In the genomic region with DNA sequence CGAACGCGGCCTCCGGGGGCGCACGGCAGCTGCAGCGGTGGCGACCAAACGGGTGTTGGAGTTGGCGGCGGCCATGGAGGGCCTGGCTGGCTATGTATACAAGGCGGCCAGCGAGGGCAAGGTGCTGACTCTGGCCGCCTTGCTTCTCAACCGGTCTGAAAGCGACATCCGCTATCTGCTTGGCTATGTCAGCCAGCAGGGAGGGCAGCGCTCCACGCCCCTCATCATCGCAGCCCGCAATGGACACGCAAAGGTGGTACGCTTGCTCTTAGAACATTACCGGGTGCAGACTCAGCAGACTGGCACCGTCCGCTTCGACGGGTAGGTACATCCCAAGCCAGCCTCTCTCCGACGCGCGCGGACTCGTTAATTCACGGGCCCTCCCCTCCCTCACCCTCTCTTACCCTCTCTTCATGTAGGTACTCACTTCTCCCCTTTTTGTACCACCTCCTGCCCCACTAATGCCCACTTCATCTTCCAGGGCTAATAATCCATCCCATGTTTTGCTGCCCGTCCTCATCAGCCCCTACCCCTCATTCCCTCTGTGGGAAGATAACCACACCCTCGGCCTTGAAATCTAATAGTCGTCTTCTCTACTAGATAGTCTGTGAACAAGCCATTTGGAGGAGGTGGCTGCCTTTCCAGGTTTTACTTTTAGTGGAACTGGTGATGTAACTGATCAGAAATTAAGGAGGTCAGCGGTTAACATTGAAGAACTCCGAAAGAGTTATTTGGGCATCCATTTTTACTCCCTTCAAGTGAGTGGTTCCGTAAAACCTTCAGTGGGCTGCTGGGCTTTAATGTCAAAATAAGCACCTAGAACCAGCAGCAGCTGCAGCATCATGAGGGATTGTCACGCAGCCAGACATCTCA, we compare ENCODE assay signal across 8 cellular contexts. TPM values are rescaled to one million over a fixed set of nuclear protein-coding genes. Genes with fewer than 3 reads are reported as not detected.
DNase-seq lines count a peak whose midpoint lies in the region; ATAC-seq and TF ChIP-seq lines count a peak whose summit lies in the region.

No MANE protein-coding gene starts in this region.

- H3K4me3 ChIP-seq in prostate gland = peak overlapping the region; percentile 85 to 95

- peak overlapping the region; percentile 97 to 98 for H3K27ac ChIP-seq in prostate gland

- under 1% methylated on average over 31 of the region's 42 CpGs for WGBS in prostate gland

- intact Hi-C loops in CD14-positive monocyte (cut with micrococcal nuclease) = no loop called here
- intact Hi-C loops in prostate gland (cut with DNase I) = loop anchor here (5.0 kb wide), 1 partner anchor 539 kb away; no protein-coding TSS in a partner anchor

- DNase-seq in CD14-positive monocyte (ENCODE audit: low spot score) (no peak), NCI-H1105 treated with DMSO at 0.1 percent for 48 hours (lab: John Stamatoyannopoulos, UW) (peak; percentile 71), foreskin melanocyte (peak; percentile 65), prostate gland (ENCODE audit: low spot score) (peak; percentile 30), DMS153 treated with DMSO at 0.1 percent for 48 hours (lab: John Stamatoyannopoulos, UW; ENCODE audit: unreplicated experiment) (no peak), UCSD-AML1 (lab: John Stamatoyannopoulos, UW; ENCODE audit: unreplicated experiment) (no peak)
- DNase-seq in activated T-cell treated with anti-CD3 and anti-CD28 coated beads, Interleukin-2, amount 50 U/mL, for 4 hours = peak; percentile 65

- TF ChIP-seq CTCF in CD14-positive monocyte (IDR thresholded peaks at IDR 0.05) (peak; percentile 51), prostate gland (IDR thresholded peaks at IDR 0.05) (peak in 1 of 4 experiments; percentile 40)

- peaks cover 3% of the 10 kb centered on the region for H3K4me1 ChIP-seq in prostate gland (replicated peaks)

- H3K27me3 ChIP-seq in prostate gland (replicated peaks; ENCODE audit: insufficient read depth) = no peaks in the 10 kb centered on the region

- H3K4me3 Mint-ChIP-seq in CD14-positive monocyte = peak overlapping the region; percentile 91 to 98
- peak overlapping the region; percentile 99 for H3K4me3 Mint-ChIP-seq in activated T-cell treated with anti-CD3 and anti-CD28 coated beads, Interleukin-2, amount 50 U/mL, for 4 hours

- TF ChIP-seq POLR2A in prostate gland (IDR thresholded peaks at IDR 0.05) = no peak

- no peaks in the 10 kb centered on the region for H3K9me3 Mint-ChIP-seq in CD14-positive monocyte
- H3K9me3 Mint-ChIP-seq in activated T-cell treated with anti-CD3 and anti-CD28 coated beads, Interleukin-2, amount 50 U/mL, for 4 hours = no peaks in the 10 kb centered on the region

- peak overlapping the region; percentile 87 to 96 (median 96) for H3K27ac Mint-ChIP-seq in CD14-positive monocyte

- H3K4me1 Mint-ChIP-seq in CD14-positive monocyte = peaks cover 52% of the 10 kb centered on the region
- peaks cover 51% of the 10 kb centered on the region for H3K4me1 Mint-ChIP-seq in activated T-cell treated with anti-CD3 and anti-CD28 coated beads, Interleukin-2, amount 50 U/mL, for 4 hours (ENCODE audit: low read depth)

- no peaks in the 10 kb centered on the region for H3K27me3 Mint-ChIP-seq in CD14-positive monocyte (ENCODE audit: low read depth in 3 of 3)
- no peaks in the 10 kb centered on the region for H3K27me3 Mint-ChIP-seq in activated T-cell treated with anti-CD3 and anti-CD28 coated beads, Interleukin-2, amount 50 U/mL, for 4 hours (ENCODE audit: low read depth)

- H3K9me3 ChIP-seq in prostate gland = no peaks in the 10 kb centered on the region

- peaks cover 5 to 6% of the 10 kb centered on the region in 2 donors for H3K36me3 Mint-ChIP-seq in CD14-positive monocyte
- H3K36me3 Mint-ChIP-seq in activated T-cell treated with anti-CD3 and anti-CD28 coated beads, Interleukin-2, amount 50 U/mL, for 4 hours (ENCODE audit: insufficient read depth) = peaks cover 13% of the 10 kb centered on the region

- ATAC-seq in GM19463 (IDR thresholded peaks at IDR 0.05; ENCODE audit: unreplicated experiment) = peak; percentile 8
- peak; percentile 4 for ATAC-seq in activated T-cell treated with anti-CD3 and anti-CD28 coated beads, Interleukin-2, amount 50 U/mL, for 4 hours

- H3K36me3 ChIP-seq in prostate gland = no peaks in the 10 kb centered on the region

RNA-seq across cellular contexts. Expression of a gene that starts 1.0 kb away (rescaled TPM):
- 10 to 100 TPM; 26.0 to 26.4 TPM for polyA plus RNA-seq in CD14-positive monocyte
- total RNA-seq in activated T-cell treated with anti-CD3 and anti-CD28 coated beads, Interleukin-2, amount 50 U/mL, for 4 hours = 10 to 100 TPM; 30.9 to 37.0 (median 31.7) TPM
- total RNA-seq in prostate gland = 10 to 100 TPM; 46.0 to 50.0 TPM

RNA-seq across cellular contexts. Expression of a gene that starts 49.1 kb away (rescaled TPM):
- polyA plus RNA-seq in CD14-positive monocyte = 1 to 10 TPM; 3.4 to 4.2 TPM
- 10 to 100 TPM; 82.6 to 94.4 (median 91.3) TPM for total RNA-seq in activated T-cell treated with anti-CD3 and anti-CD28 coated beads, Interleukin-2, amount 50 U/mL, for 4 hours
- total RNA-seq in prostate gland = 10 to 100 TPM; 22.7 to 41.8 TPM

Comparison
In these comparisons a context has a peak if more than half of its experiments do, and no peak if none do; other contexts are left out.
1. DNase-seq: peak in NCI-H1105 treated with DMSO at 0.1 percent for 48 hours (single experiment), activated T-cell treated with anti-CD3 and anti-CD28 coated beads, Interleukin-2, amount 50 U/mL, for 4 hours (single experiment), foreskin melanocyte (single experiment) and prostate gland (single experiment); none in CD14-positive monocyte (single experiment), DMS153 treated with DMSO at 0.1 percent for 48 hours (single experiment) and UCSD-AML1 (single experiment).